In the genomic region with DNA sequence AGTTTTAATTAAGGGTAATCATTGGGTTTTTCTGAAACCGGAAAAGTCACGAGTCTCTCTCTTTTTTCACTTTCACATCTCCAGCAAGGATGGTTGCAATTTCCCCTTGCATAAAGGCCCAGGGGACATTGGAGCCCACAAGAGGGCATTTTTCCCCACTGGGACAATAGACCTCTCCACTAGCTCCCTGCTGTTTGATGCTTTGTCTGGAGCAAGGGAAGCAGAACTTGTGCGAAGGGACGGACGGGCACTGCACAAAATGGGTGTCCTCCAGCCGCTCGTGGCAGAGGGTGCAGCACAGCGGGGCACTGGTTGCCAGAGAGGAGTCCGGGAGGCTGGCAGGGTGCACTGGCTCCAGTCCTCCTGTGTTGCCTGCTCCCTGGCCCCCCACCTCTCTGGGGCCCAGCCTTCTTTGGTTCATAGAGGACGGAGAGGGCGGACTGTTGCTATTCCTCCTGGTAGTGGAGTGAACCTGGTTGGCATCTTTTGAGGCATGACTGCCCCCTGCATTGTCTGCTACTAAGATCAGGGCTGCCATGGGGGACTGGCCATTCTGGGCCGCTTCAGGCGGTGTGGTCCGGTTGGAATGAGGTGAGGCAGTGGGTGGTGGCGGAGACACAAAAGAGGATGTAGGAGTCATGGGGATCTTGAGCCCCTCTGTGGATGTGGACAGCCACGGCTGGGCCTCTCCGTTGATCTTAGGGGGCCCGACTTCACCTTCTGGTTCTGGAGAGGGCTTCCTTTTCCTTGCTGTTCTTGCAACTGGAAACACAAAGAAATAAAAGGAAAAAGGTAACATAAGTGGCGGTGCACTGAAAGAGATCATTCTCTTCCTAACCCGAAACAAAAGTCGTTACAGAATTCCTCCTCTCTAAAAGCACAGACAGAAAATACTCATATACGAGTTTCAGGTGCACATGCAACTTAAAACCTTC, we compare ENCODE assay signal across 8 cellular contexts. TPM values are rescaled to one million over a fixed set of nuclear protein-coding genes. Genes with fewer than 3 reads are reported as not detected.
DNase-seq lines count a peak whose midpoint lies in the region; ATAC-seq and TF ChIP-seq lines count a peak whose summit lies in the region.

No MANE protein-coding gene starts in this region.

- peaks cover 4% of the 10 kb centered on the region for H3K36me3 ChIP-seq in mesendoderm (ENCODE audit: control insufficient read depth, insufficient read depth, low read length)
- peaks cover 0 to 23% (median 5%) of the 10 kb centered on the region in 4 donors for H3K36me3 ChIP-seq in transverse colon

- no peaks in the 10 kb centered on the region for H3K27me3 Mint-ChIP-seq in T-cell

- peak overlapping the region; percentile 96 for H3K56ac ChIP-seq in mesendoderm (ENCODE audit: low read length)

- in situ Hi-C loops in transverse colon (cut with MboI; ENCODE audit: low pct_ligation_motif_present in 1 of 4, low pct_unique_long_range_greater_than_20kb in 1 of 4, low sequenced_read_pairs in 3 of 4) = loop anchor here in 2 of 4 donors (5.0 to 25.0 kb wide), 5 partner anchors 117 to 367 kb away; no protein-coding TSS in a partner anchor

- WGBS in mesendoderm (ENCODE audit: extremely low coverage, insufficient coverage, low lambda C conversion rate) = no CpG with 5 or more reads among the region's 22 CpGs
- 0 to 2% methylated on average over 5 to 22 of the region's 22 CpGs for WGBS in transverse colon (ENCODE audit: low coverage in 1 of 2), 2 donors

- H4K8ac ChIP-seq in mesendoderm (ENCODE audit: low read depth, low read length) = no peak overlapping the region

- TF ChIP-seq POLR2A in transverse colon (IDR thresholded peaks at IDR 0.05) = peak; percentile 43

- peaks cover 52% of the 10 kb centered on the region for H3K79me2 ChIP-seq in mesendoderm (ENCODE audit: control insufficient read depth, insufficient read depth, low read length)

- H3K36me3 Mint-ChIP-seq in T-cell = peaks cover 41% of the 10 kb centered on the region

- H3K4me2 ChIP-seq in mesendoderm (ENCODE audit: low read length) = peak overlapping the region; percentile 65

- H4K5ac ChIP-seq in mesendoderm (ENCODE audit: low read length) = no peak overlapping the region

- intact Hi-C loops in transverse colon (cut with DNase I; ENCODE audit: low total_unique reads) = loop anchor here (5.0 kb wide), 1 partner anchor 75 kb away; no protein-coding TSS in a partner anchor

- TF ChIP-seq CTCF in coronary artery (IDR thresholded peaks at IDR 0.05) = no peak
- peak in 2 of 5 experiments; percentile 7 to 12 for TF ChIP-seq CTCF in transverse colon (IDR thresholded peaks at IDR 0.05)

- no peak overlapping the region for H2BK5ac ChIP-seq in mesendoderm (ENCODE audit: low read length)

- H3K9ac ChIP-seq in mesendoderm (ENCODE audit: low read length) = peak overlapping the region; percentile 90

- no peak overlapping the region for H3K23ac ChIP-seq in mesendoderm (ENCODE audit: low read length)

- no peaks in the 10 kb centered on the region for H3K9me3 ChIP-seq in transverse colon

- no peaks in the 10 kb centered on the region for H3K9me3 Mint-ChIP-seq in T-cell

- POLR2A ChIA-PET in T-cell (lab: Charles Lee) = interaction anchor here (0.5 kb wide), 2 partner anchors 14 to 218 kb away, joined by 3 read pairs; no protein-coding TSS in a partner anchor

- no peak for ATAC-seq in T-cell (replicated peaks in 1 of 4)
- no peak for ATAC-seq in GM19023 (IDR thresholded peaks at IDR 0.05; ENCODE audit: unreplicated experiment)
- ATAC-seq in HG03039 (IDR thresholded peaks at IDR 0.05; ENCODE audit: unreplicated experiment) = no peak

- peak; percentile 72 for DNase-seq in EH (ENCODE audit: low read depth)
- peak; percentile 72 for DNase-seq in M059J (ENCODE audit: low read depth)
- peak in 13 of 34 experiments; percentile 11 to 41 (median 19) for DNase-seq in T-cell
- no peak for DNase-seq in coronary artery (ENCODE audit: low spot score)
- peak; percentile 75 for DNase-seq in mesendoderm
- peak; percentile 44 for DNase-seq in transverse colon

- H3K4me3 ChIP-seq in coronary artery (peak overlapping the region; percentile 96), mesendoderm (ENCODE audit: low read length) (peak overlapping the region; percentile 64), transverse colon (peak overlapping the region; percentile 79 to 91 (median 84))

- no peak overlapping the region for H3K18ac ChIP-seq in mesendoderm (ENCODE audit: low read length)

- H3K4me1 Mint-ChIP-seq in T-cell = peaks cover 58 to 69% (median 60%) of the 10 kb centered on the region in 3 donors

- no peak overlapping the region for H2BK15ac ChIP-seq in mesendoderm (replicated peaks; ENCODE audit: low read depth)

- H2BK120ac ChIP-seq in mesendoderm (ENCODE audit: low read depth, low read length) = no peak overlapping the region

- peak overlapping the region; percentile 90 to 94 (median 90) for H3K4me3 Mint-ChIP-seq in T-cell

- peaks cover 8% of the 10 kb centered on the region for H3K4me1 ChIP-seq in mesendoderm (ENCODE audit: control insufficient read depth, low read depth, low read length)
- H3K4me1 ChIP-seq in transverse colon = peaks cover 12 to 41% (median 36%) of the 10 kb centered on the region in 4 donors

- peak overlapping the region; percentile 95 to 96 for H3K27ac Mint-ChIP-seq in T-cell

- TF ChIP-seq EP300 in transverse colon (IDR thresholded peaks at IDR 0.05; ENCODE audit: low read depth) = no peak

- H2AK5ac ChIP-seq in mesendoderm (ENCODE audit: low read length) = no peak overlapping the region

- CTCF ChIA-PET in T-cell (lab: Charles Lee) = no interaction called here

- no peaks in the 10 kb centered on the region for H3K27me3 ChIP-seq in mesendoderm (ENCODE audit: insufficient read depth, low read length, poor library complexity)
- H3K27me3 ChIP-seq in transverse colon = no peaks in the 10 kb centered on the region

- H3K79me1 ChIP-seq in mesendoderm (ENCODE audit: low read length) = peaks cover 8% of the 10 kb centered on the region

- H3K27ac ChIP-seq in coronary artery = peak overlapping the region; percentile 96 to 100
- peak overlapping the region; percentile 20 for H3K27ac ChIP-seq in mesendoderm (ENCODE audit: low read depth, low read length)
- H3K27ac ChIP-seq in transverse colon = peak overlapping the region; percentile 98 to 100 (median 99)

- H3K4ac ChIP-seq in mesendoderm (ENCODE audit: low read depth, low read length) = no peak overlapping the region

RNA-seq across cellular contexts. Expression of a gene that starts 2.6 kb away (rescaled TPM):
- 49.0 and 84.1 TPM in 2 replicates for total RNA-seq in M059J (2014; rRNA removed; shearing (Covaris generic))
- 100 to 1,000 TPM; 141 to 406 (median 163) TPM for total RNA-seq in T-cell
- 26.4 TPM for polyA plus RNA-seq in mesendoderm (2013, experiment 1 of 2)
- 26.7 TPM for polyA plus RNA-seq in mesendoderm (2013, experiment 2 of 2)
- total RNA-seq in transverse colon = 100 to 1,000 TPM in 1 of 4 donors, 10 to 100 TPM in 3; 82.7 to 120 (median 93.3) TPM

Comparison
In these comparisons a context has a peak if more than half of its experiments do, and no peak if none do; other contexts are left out.
1. H3K27ac ChIP-seq: peak in every context shown above with its lines; median percentile 99 in transverse colon; 98 in coronary artery; 20 in mesendoderm.